27 cellular contexts compared by ENCODE assay signal in genomic region chr3:20652249-20652648, GRCh38.
"Had no signal": no experiment of that assay in that cellular context is flagged by ENCODE, and none has a peak within 500 bp of the region (broad histone marks: within the 10 kb centered on the region; RNA-seq: fewer than 3 reads in every experiment).

No MANE protein-coding gene starts in this region.

- H3K36me3 Mint-ChIP-seq: activated CD4-positive, alpha-beta memory T cell treated with anti-CD3 and anti-CD28 coated beads for 36 hours; activated naive CD8-positive, alpha-beta T cell treated with anti-CD3 and anti-CD28 coated beads, Interleukin-2, amount 10 ng/mL, durations not matched to agents 7 days and 5 days; mesothelial cell of epicardium; naive B cell; stimulated activated memory B cell treated with anti-CD40 and anti-IgM and Interleukin-4, amounts not matched to agents 10 μg/mL and 1 μg/mL and 100 μg/mL, for 72 hours had no signal

- H3K4me3 Mint-ChIP-seq: activated CD4-positive, alpha-beta memory T cell treated with anti-CD3 and anti-CD28 coated beads for 36 hours; activated naive CD4-positive, alpha-beta T cell treated with anti-CD3 and anti-CD28 coated beads for 36 hours; activated naive CD8-positive, alpha-beta T cell treated with anti-CD3 and anti-CD28 coated beads, Interleukin-2, amount 10 ng/mL, durations not matched to agents 7 days and 5 days; activated T-helper 1 cell treated with anti-CD3 and anti-CD28 coated beads, Interleukin-12 subunit alpha, Interleukin-12 subunit beta, Interleukin-2, Interleukin-4 antibody, amounts not matched to agents 30 ng/mL and 10 ng/mL and 1 ng/mL, durations not matched to agents 14 hours and 24 hours and 36 hours; endodermal cell; mesothelial cell of epicardium; naive B cell; stimulated activated memory B cell treated with anti-CD40 and anti-IgM and Interleukin-4, amounts not matched to agents 10 μg/mL and 1 μg/mL and 100 μg/mL, for 72 hours; stimulated activated naive CD8-positive, alpha-beta T cell treated with anti-CD3 and anti-CD28 coated beads, Interleukin-15, amount 100 ng/mL, for 72 hours had no signal

- ATAC-seq: left colon; psoas muscle; stimulated activated memory B cell treated with anti-CD40 and anti-IgM and Interleukin-4, amounts not matched to agents 10 μg/mL and 1 μg/mL and 100 μg/mL, for 72 hours; stimulated activated naive CD8-positive, alpha-beta T cell treated with anti-CD3 and anti-CD28 coated beads, Interleukin-15, amount 100 ng/mL, for 72 hours had no signal

- H2AFZ ChIP-seq: parathyroid adenoma had no signal

- DNase-seq: activated CD4-positive, alpha-beta memory T cell treated with anti-CD3 and anti-CD28 coated beads for 36 hours; activated CD4-positive, alpha-beta T cell treated with anti-CD3 and anti-CD28 coated beads for 48 hours; activated CD8-positive, alpha-beta memory T cell treated with anti-CD3 and anti-CD28 coated beads, Interleukin-2, amount 50 U/mL, for 4 hours; activated effector memory CD4-positive, alpha-beta T cell treated with anti-CD3 and anti-CD28 coated beads, Interleukin-2, amount 50 U/mL, for 16 hours; activated naive CD4-positive, alpha-beta T cell treated with anti-CD3 and anti-CD28 coated beads for 36 hours; activated naive CD8-positive, alpha-beta T cell treated with anti-CD3 and anti-CD28 coated beads, Interleukin-2, amount 10 ng/mL, durations not matched to agents 7 days and 5 days; activated T-cell treated with anti-CD3 and anti-CD28 coated beads, Interleukin-2, amount 50 U/mL, for 1 hour; brain microvascular endothelial cell; cortex of kidney; endodermal cell; hippocampal formation; kidney; left colon; mammary epithelial cell; naive B cell; psoas muscle; sigmoid colon; small intestine; stimulated activated CD4-positive, alpha-beta T cell treated with anti-CD3 and anti-CD28 coated beads, Interleukin-4, amount 100 ng/mL, for 24 hours; stimulated activated naive CD8-positive, alpha-beta T cell treated with anti-CD3 and anti-CD28 coated beads, Interleukin-15, amount 100 ng/mL, for 72 hours; substantia nigra had no signal

- H3K36me3 ChIP-seq: ascending aorta, brain microvascular endothelial cell, esophagus muscularis mucosa, sigmoid colon had no signal

- H3K27me3 Mint-ChIP-seq: activated CD4-positive, alpha-beta memory T cell treated with anti-CD3 and anti-CD28 coated beads for 36 hours; activated naive CD8-positive, alpha-beta T cell treated with anti-CD3 and anti-CD28 coated beads, Interleukin-2, amount 10 ng/mL, durations not matched to agents 7 days and 5 days; naive B cell; stimulated activated memory B cell treated with anti-CD40 and anti-IgM and Interleukin-4, amounts not matched to agents 10 μg/mL and 1 μg/mL and 100 μg/mL, for 72 hours; stimulated activated naive CD8-positive, alpha-beta T cell treated with anti-CD3 and anti-CD28 coated beads, Interleukin-15, amount 100 ng/mL, for 72 hours had no signal

- H3K9me3 Mint-ChIP-seq: activated naive CD8-positive, alpha-beta T cell treated with anti-CD3 and anti-CD28 coated beads, Interleukin-2, amount 10 ng/mL, durations not matched to agents 7 days and 5 days; endodermal cell; stimulated activated memory B cell treated with anti-CD40 and anti-IgM and Interleukin-4, amounts not matched to agents 10 μg/mL and 1 μg/mL and 100 μg/mL, for 72 hours had no signal

- H3K27ac ChIP-seq: ascending aorta, brain microvascular endothelial cell, esophagus muscularis mucosa, parathyroid adenoma, psoas muscle, sigmoid colon had no signal

- H3K4me1 ChIP-seq: ascending aorta, parathyroid adenoma, psoas muscle, sigmoid colon had no signal

- H3K27me3 ChIP-seq: ascending aorta, brain microvascular endothelial cell, esophagus muscularis mucosa, sigmoid colon had no signal

- H3K4me1 Mint-ChIP-seq: activated naive CD8-positive, alpha-beta T cell treated with anti-CD3 and anti-CD28 coated beads, Interleukin-2, amount 10 ng/mL, durations not matched to agents 7 days and 5 days; endodermal cell; naive B cell; stimulated activated memory B cell treated with anti-CD40 and anti-IgM and Interleukin-4, amounts not matched to agents 10 μg/mL and 1 μg/mL and 100 μg/mL, for 72 hours; stimulated activated naive CD8-positive, alpha-beta T cell treated with anti-CD3 and anti-CD28 coated beads, Interleukin-15, amount 100 ng/mL, for 72 hours had no signal

- H3K4me3 ChIP-seq: ascending aorta, esophagus muscularis mucosa, psoas muscle, sigmoid colon had no signal

- H3K79me2 ChIP-seq: parathyroid adenoma had no signal

- H3K27ac Mint-ChIP-seq: activated CD4-positive, alpha-beta memory T cell treated with anti-CD3 and anti-CD28 coated beads for 36 hours; activated naive CD4-positive, alpha-beta T cell treated with anti-CD3 and anti-CD28 coated beads for 36 hours; activated naive CD8-positive, alpha-beta T cell treated with anti-CD3 and anti-CD28 coated beads, Interleukin-2, amount 10 ng/mL, durations not matched to agents 7 days and 5 days; activated T-helper 1 cell treated with anti-CD3 and anti-CD28 coated beads, Interleukin-12 subunit alpha, Interleukin-12 subunit beta, Interleukin-2, Interleukin-4 antibody, amounts not matched to agents 30 ng/mL and 10 ng/mL and 1 ng/mL, durations not matched to agents 14 hours and 24 hours and 36 hours; endodermal cell; mesothelial cell of epicardium; naive B cell; stimulated activated memory B cell treated with anti-CD40 and anti-IgM and Interleukin-4, amounts not matched to agents 10 μg/mL and 1 μg/mL and 100 μg/mL, for 72 hours; stimulated activated naive CD8-positive, alpha-beta T cell treated with anti-CD3 and anti-CD28 coated beads, Interleukin-15, amount 100 ng/mL, for 72 hours had no signal

- H3K9ac ChIP-seq: parathyroid adenoma had no signal
